In genomic region chr6:11325431-11325830, GRCh38 we compare ENCODE assay signal across 16 cellular contexts.
"Had no signal": no experiment of that assay in that cellular context is flagged by ENCODE, and none has a peak within 500 bp of the region (broad histone marks: within the 10 kb centered on the region; RNA-seq: fewer than 3 reads in every experiment).

No MANE protein-coding gene starts in this region.

- H3K27me3 Mint-ChIP-seq: effector memory CD8-positive, alpha-beta T cell had no signal

- H3K36me3 ChIP-seq: left ventricle myocardium inferior, right atrium auricular region, thoracic aorta, upper lobe of left lung had no signal

- H3K9me3 ChIP-seq: left ventricle myocardium inferior, right atrium auricular region, thoracic aorta, upper lobe of left lung had no signal

- ATAC-seq: effector memory CD8-positive, alpha-beta T cell; WTC11 had no signal

- H3K27me3 ChIP-seq: right atrium auricular region, upper lobe of left lung had no signal

- H3K27ac Mint-ChIP-seq: brain, progenitor cell of endocrine pancreas, WTC11 had no signal

- H3K4me1 ChIP-seq: right atrium auricular region had no signal

- H3K4me3 ChIP-seq: left ventricle myocardium inferior, right atrium auricular region, thoracic aorta, upper lobe of left lung had no signal

- H3K27ac ChIP-seq: left ventricle myocardium inferior, right atrium auricular region, thoracic aorta had no signal

- H3K36me3 Mint-ChIP-seq: brain, WTC11 had no signal

- DNase-seq: activated CD4-positive, alpha-beta T cell treated with anti-CD3 and anti-CD28 coated beads for 4 hours; activated gamma-delta T cell treated with Interleukin-2 at 50 U/mL for 16 hours; anterior cingulate cortex; caudate nucleus; effector memory CD8-positive, alpha-beta T cell; immature natural killer cell; kidney glomerular epithelial cell; left ventricle myocardium inferior; mammary epithelial cell had no signal

- H3K9me3 Mint-ChIP-seq: brain; effector memory CD8-positive, alpha-beta T cell; immature natural killer cell; neural crest cell; WTC11 had no signal

- H3K4me3 Mint-ChIP-seq: effector memory CD8-positive, alpha-beta T cell; neural crest cell; WTC11 had no signal
